In genomic region chr22:32634424-32634981, GRCh38 we compare ENCODE assay signal across 14 cellular contexts.
"Had no signal": no experiment of that assay in that cellular context is flagged by ENCODE, and none has a peak within 500 bp of the region (broad histone marks: within the 10 kb centered on the region; RNA-seq: fewer than 3 reads in every experiment).

No MANE protein-coding gene starts in this region.

- H3K9me3 Mint-ChIP-seq: stimulated activated naive B cell treated with anti-CD40 and anti-IgM and Interleukin-4, amounts not matched to agents 10 μg/mL and 1 μg/mL and 100 μg/mL, for 72 hours; T-helper 2 cell treated with Interferon-gamma antibody and Interleukin-4, amounts not matched to agents 5 μg/mL and 100 μg/mL, for 36 hours had no signal

- H3K27me3 Mint-ChIP-seq: activated naive CD8-positive, alpha-beta T cell; stimulated activated naive B cell treated with anti-CD40 and anti-IgM and Interleukin-4, amounts not matched to agents 10 μg/mL and 1 μg/mL and 100 μg/mL, for 72 hours had no signal

- DNase-seq: activated CD4-positive, alpha-beta T cell treated with anti-CD3 and anti-CD28 coated beads, Interleukin-2, amount 50 U/mL, for 1 hour; activated CD4-positive, CD25-positive, alpha-beta regulatory T cell treated with anti-CD3 and anti-CD28 coated beads, Interleukin-2, amount 50 U/mL, for 72 hours; activated CD8-positive, alpha-beta memory T cell treated with anti-CD3 and anti-CD28 coated beads for 24 hours; effector CD4-positive, alpha-beta T cell; heart left ventricle; kidney; retina; stimulated activated naive B cell treated with anti-CD40 and anti-IgM and Interleukin-4, amounts not matched to agents 10 μg/mL and 1 μg/mL and 100 μg/mL, for 72 hours; upper lobe of left lung had no signal

- ATAC-seq: esophagus mucosa; gastroesophageal sphincter; heart left ventricle; left lobe of liver; stimulated activated naive B cell treated with anti-CD40 and anti-IgM and Interleukin-4, amounts not matched to agents 10 μg/mL and 1 μg/mL and 100 μg/mL, for 72 hours had no signal

- H3K4me1 Mint-ChIP-seq: stimulated activated naive B cell treated with anti-CD40 and anti-IgM and Interleukin-4, amounts not matched to agents 10 μg/mL and 1 μg/mL and 100 μg/mL, for 72 hours had no signal

- H3K36me3 Mint-ChIP-seq: activated naive CD8-positive, alpha-beta T cell; stimulated activated naive B cell treated with anti-CD40 and anti-IgM and Interleukin-4, amounts not matched to agents 10 μg/mL and 1 μg/mL and 100 μg/mL, for 72 hours had no signal

- H3K27ac Mint-ChIP-seq: activated naive CD8-positive, alpha-beta T cell; stimulated activated naive B cell treated with anti-CD40 and anti-IgM and Interleukin-4, amounts not matched to agents 10 μg/mL and 1 μg/mL and 100 μg/mL, for 72 hours; T-helper 2 cell treated with Interferon-gamma antibody and Interleukin-4, amounts not matched to agents 5 μg/mL and 100 μg/mL, for 36 hours had no signal

- H3K4me3 Mint-ChIP-seq: activated naive CD8-positive, alpha-beta T cell; stimulated activated naive B cell treated with anti-CD40 and anti-IgM and Interleukin-4, amounts not matched to agents 10 μg/mL and 1 μg/mL and 100 μg/mL, for 72 hours; T-helper 2 cell treated with Interferon-gamma antibody and Interleukin-4, amounts not matched to agents 5 μg/mL and 100 μg/mL, for 36 hours had no signal
